12 cellular contexts compared by ENCODE assay signal in the genomic region with DNA sequence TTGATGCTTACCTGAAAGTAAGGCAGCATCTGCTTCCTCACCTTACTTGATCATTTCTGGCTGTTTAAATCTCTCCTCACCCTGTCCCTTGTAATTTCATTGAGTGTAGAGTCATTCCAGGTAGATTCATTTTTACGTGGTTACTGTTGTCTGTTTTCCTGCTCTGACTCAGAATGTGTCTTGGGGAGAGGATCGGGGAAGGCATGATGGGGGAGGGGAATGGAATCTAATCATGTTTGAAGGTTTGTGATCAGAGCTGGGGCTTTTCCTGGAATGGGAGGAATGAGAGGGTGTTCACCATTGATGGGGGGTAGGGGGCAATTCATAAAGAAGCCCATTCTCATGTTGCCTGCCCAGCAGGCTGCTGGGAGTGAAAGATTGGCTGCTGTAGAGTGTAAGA. TPM values are rescaled to one million over a fixed set of nuclear protein-coding genes. Genes with fewer than 3 reads are reported as not detected.
A peak's percentile ranks its signal among the peaks of the same experiment; 100 is the strongest.
DNase-seq lines count a peak whose midpoint lies in the region; ATAC-seq and TF ChIP-seq lines count a peak whose summit lies in the region.
"Had no signal": no experiment of that assay in that cellular context is flagged by ENCODE, and none has a peak within 500 bp of the region (broad histone marks: within the 10 kb centered on the region; RNA-seq: fewer than 3 reads in every experiment).

No MANE protein-coding gene starts in this region.

- no peak for TF ChIP-seq CTCF in CD8-positive, alpha-beta T cell (IDR thresholded peaks at IDR 0.05)
- no peak for TF ChIP-seq CTCF in ascending aorta (IDR thresholded peaks at IDR 0.05)
- TF ChIP-seq CTCF in A673 (conservative IDR thresholded peaks at IDR 0.05; ENCODE audit: low read depth, low read length), result no peak

- H3K4me3 Mint-ChIP-seq in CD8-positive, alpha-beta T cell, result no peak overlapping the region
- H3K4me3 Mint-ChIP-seq in activated T-helper 1 cell treated with anti-CD3 and anti-CD28 coated beads, Interleukin-12 subunit alpha, Interleukin-12 subunit beta, Interleukin-2, Interleukin-4 antibody, amounts not matched to agents 30 ng/mL and 10 ng/mL and 1 ng/mL, durations not matched to agents 14 hours and 24 hours and 36 hours, result peak overlapping the region; percentile 3
- H3K4me3 Mint-ChIP-seq in immature natural killer cell, result peak overlapping the region in 4 of 5 donors; percentile 6 to 62 (median 12)

- no peak for ATAC-seq in CD8-positive, alpha-beta T cell
- peak; percentile 39 for ATAC-seq in HG02870 (IDR thresholded peaks at IDR 0.05; ENCODE audit: unreplicated experiment)
- ATAC-seq in left ventricle myocardium superior, result no peak

- H3K27me3 ChIP-seq in CD8-positive, alpha-beta T cell (ENCODE audit: insufficient read depth, low read length), result no peaks in the 10 kb centered on the region
- no peaks in the 10 kb centered on the region for H3K27me3 ChIP-seq in ascending aorta
- H3K27me3 ChIP-seq in A673 (replicated peaks; ENCODE audit: insufficient read depth, low read depth, low read length, poor library complexity), result no peaks in the 10 kb centered on the region
- H3K27me3 ChIP-seq: BLaER1 treated with 17β-estradiol and CSF1 and Interleukin-3, amounts not matched to agents 10 nM and 100 nM had no signal

- no peak overlapping the region for H3K27ac ChIP-seq in CD8-positive, alpha-beta T cell (ENCODE audit: low read depth, low read length)
- H3K27ac ChIP-seq in ascending aorta (no peak overlapping the region), A673 (ENCODE audit: low read depth, low read length, poor library complexity, severe bottlenecking) (no peak overlapping the region)
- H3K27ac ChIP-seq: BLaER1 treated with 17β-estradiol and CSF1 and Interleukin-3, amounts not matched to agents 10 nM and 100 nM; KMS-11 had no signal

- peaks cover 88% of the 10 kb centered on the region for H3K36me3 Mint-ChIP-seq in CD8-positive, alpha-beta T cell
- peaks cover 67% of the 10 kb centered on the region for H3K36me3 Mint-ChIP-seq in activated T-helper 1 cell treated with anti-CD3 and anti-CD28 coated beads, Interleukin-12 subunit alpha, Interleukin-12 subunit beta, Interleukin-2, Interleukin-4 antibody, amounts not matched to agents 30 ng/mL and 10 ng/mL and 1 ng/mL, durations not matched to agents 14 hours and 24 hours and 36 hours (ENCODE audit: low read depth)
- H3K36me3 Mint-ChIP-seq in immature natural killer cell, result peaks cover 40 to 61% (median 45%) of the 10 kb centered on the region in 3 donors

- no TSS peak for BruUV-seq in A673 (replicated peaks; lab: Mats Ljungman, UMichigan)

- no peak overlapping the region for H3K4me3 ChIP-seq in CD8-positive, alpha-beta T cell (ENCODE audit: low read depth, low read length)
- H3K4me3 ChIP-seq in ascending aorta, result no peak overlapping the region
- H3K4me3 ChIP-seq in A673 (ENCODE audit: low read depth, low read length, poor library complexity, severe bottlenecking), result no peak overlapping the region
- H3K4me3 ChIP-seq: BLaER1 treated with 17β-estradiol and CSF1 and Interleukin-3, amounts not matched to agents 10 nM and 100 nM had no signal

- peaks cover 55% of the 10 kb centered on the region for H3K4me1 Mint-ChIP-seq in CD8-positive, alpha-beta T cell (ENCODE audit: low read depth)
- H3K4me1 Mint-ChIP-seq in activated T-helper 1 cell treated with anti-CD3 and anti-CD28 coated beads, Interleukin-12 subunit alpha, Interleukin-12 subunit beta, Interleukin-2, Interleukin-4 antibody, amounts not matched to agents 30 ng/mL and 10 ng/mL and 1 ng/mL, durations not matched to agents 14 hours and 24 hours and 36 hours (ENCODE audit: low read depth), result peaks cover 61% of the 10 kb centered on the region
- peaks cover 81 to 86% of the 10 kb centered on the region in 2 donors for H3K4me1 Mint-ChIP-seq in immature natural killer cell

- H3K4me1 ChIP-seq in CD8-positive, alpha-beta T cell (ENCODE audit: insufficient read depth, low read length), result peaks cover 28% of the 10 kb centered on the region
- no peaks in the 10 kb centered on the region for H3K4me1 ChIP-seq in ascending aorta
- no peaks in the 10 kb centered on the region for H3K4me1 ChIP-seq in A673 (ENCODE audit: insufficient read depth, low read length, poor library complexity, severe bottlenecking)

- DNase-seq in CD8-positive, alpha-beta T cell, result no peak
- no peak for DNase-seq in activated T-helper 1 cell treated with anti-CD3 and anti-CD28 coated beads, Interleukin-12 subunit alpha, Interleukin-12 subunit beta, Interleukin-2, Interleukin-4 antibody, amounts not matched to agents 30 ng/mL and 10 ng/mL and 1 ng/mL, durations not matched to agents 14 hours and 24 hours and 36 hours (ENCODE audit: low spot score)
- no peak for DNase-seq in immature natural killer cell
- DNase-seq in ascending aorta (ENCODE audit: low spot score in 2 of 2), result no peak
- DNase-seq in A673 (ENCODE audit: low spot score), result no peak
- no peak for DNase-seq in left ventricle myocardium superior
- no peak for DNase-seq in GM03348 (ENCODE audit: low spot score)
- DNase-seq: stimulated activated CD8-positive, alpha-beta memory T cell treated with anti-CD3 and anti-CD28 coated beads, Interleukin-4, amount 100 ng/mL, for 48 hours; T-helper 9 cell had no signal

- CTCF ChIA-PET in CD8-positive, alpha-beta T cell (lab: Charles Lee), result interaction anchor here (0.6 to 1.8 kb wide), 2 partner anchors 9 to 17 kb away, joined by 3 to 9 read pairs; a partner anchor contains a TSS
- CTCF ChIA-PET in A673 (lab: Charles Lee), result no interaction called here

- intact Hi-C loops in CD8-positive, alpha-beta T cell (cut with DNase I, micrococcal nuclease), result no loop called here
- intact Hi-C loops in activated T-helper 1 cell treated with anti-CD3 and anti-CD28 coated beads, Interleukin-12 subunit alpha, Interleukin-12 subunit beta, Interleukin-2, Interleukin-4 antibody, amounts not matched to agents 30 ng/mL and 10 ng/mL and 1 ng/mL, durations not matched to agents 14 hours and 24 hours and 36 hours (cut with micrococcal nuclease), result loop anchor here (1.0 kb wide), 1 partner anchor 33 kb away; no protein-coding TSS in a partner anchor
- intact Hi-C loops in ascending aorta (cut with DNase I), result no loop called here
- intact Hi-C loops in A673 (cut with micrococcal nuclease; ENCODE audit: unreplicated experiment), result no loop called here
- intact Hi-C loops in left ventricle myocardium superior (cut with micrococcal nuclease), result no loop called here

- peaks cover 68% of the 10 kb centered on the region for H3K36me3 ChIP-seq in CD8-positive, alpha-beta T cell (ENCODE audit: insufficient read depth, low read length)
- peaks cover 87 to 90% of the 10 kb centered on the region in 2 donors for H3K36me3 ChIP-seq in ascending aorta
- peaks cover 76% of the 10 kb centered on the region for H3K36me3 ChIP-seq in A673 (ENCODE audit: insufficient read depth, low read length, poor library complexity, severe bottlenecking)

- POLR2A ChIA-PET in CD8-positive, alpha-beta T cell (lab: Charles Lee), result interaction anchor here (0.6 to 3.2 kb wide), 4 partner anchors 9 to 100 kb away, joined by 3 to 21 read pairs (median 4); a partner anchor contains a TSS
- POLR2A ChIA-PET in A673 (lab: Charles Lee; ENCODE audit: low non-redundant PET), result no interaction called here

- peak overlapping the region; percentile 33 for H3K27ac Mint-ChIP-seq in CD8-positive, alpha-beta T cell
- peak overlapping the region; percentile 85 for H3K27ac Mint-ChIP-seq in activated T-helper 1 cell treated with anti-CD3 and anti-CD28 coated beads, Interleukin-12 subunit alpha, Interleukin-12 subunit beta, Interleukin-2, Interleukin-4 antibody, amounts not matched to agents 30 ng/mL and 10 ng/mL and 1 ng/mL, durations not matched to agents 14 hours and 24 hours and 36 hours
- peak overlapping the region; percentile 84 to 100 (median 96) for H3K27ac Mint-ChIP-seq in immature natural killer cell

- H3K9me3 ChIP-seq in CD8-positive, alpha-beta T cell (ENCODE audit: low read length), result no peaks in the 10 kb centered on the region
- H3K9me3 ChIP-seq in ascending aorta (no peaks in the 10 kb centered on the region), A673 (ENCODE audit: low read depth, low read length, poor library complexity, severe bottlenecking) (no peaks in the 10 kb centered on the region)
- H3K9me3 ChIP-seq: BLaER1 treated with 17β-estradiol and CSF1 and Interleukin-3, amounts not matched to agents 10 nM and 100 nM had no signal

- no peaks in the 10 kb centered on the region for H3K27me3 Mint-ChIP-seq in CD8-positive, alpha-beta T cell (ENCODE audit: low read depth)
- H3K27me3 Mint-ChIP-seq in activated T-helper 1 cell treated with anti-CD3 and anti-CD28 coated beads, Interleukin-12 subunit alpha, Interleukin-12 subunit beta, Interleukin-2, Interleukin-4 antibody, amounts not matched to agents 30 ng/mL and 10 ng/mL and 1 ng/mL, durations not matched to agents 14 hours and 24 hours and 36 hours (ENCODE audit: insufficient read depth), result no peaks in the 10 kb centered on the region
- H3K27me3 Mint-ChIP-seq in immature natural killer cell (ENCODE audit: low read depth in 3 of 3), result peaks cover 4 to 16% (median 10%) of the 10 kb centered on the region in 3 donors

- no peaks in the 10 kb centered on the region for H3K9me3 Mint-ChIP-seq in CD8-positive, alpha-beta T cell
- H3K9me3 Mint-ChIP-seq in activated T-helper 1 cell treated with anti-CD3 and anti-CD28 coated beads, Interleukin-12 subunit alpha, Interleukin-12 subunit beta, Interleukin-2, Interleukin-4 antibody, amounts not matched to agents 30 ng/mL and 10 ng/mL and 1 ng/mL, durations not matched to agents 14 hours and 24 hours and 36 hours, result no peaks in the 10 kb centered on the region
- no peaks in the 10 kb centered on the region for H3K9me3 Mint-ChIP-seq in immature natural killer cell

RNA-seq across cellular contexts. Expression of a gene that starts 18.7 kb away (rescaled TPM):
- total RNA-seq in CD8-positive, alpha-beta T cell, result 10 to 100 TPM; 76.9 to 78.6 TPM
- 112 and 114 TPM in 2 replicates for total RNA-seq in activated T-helper 1 cell treated with anti-CD3 and anti-CD28 coated beads, Interleukin-12 subunit alpha, Interleukin-12 subunit beta, Interleukin-2, Interleukin-4 antibody, amounts not matched to agents 30 ng/mL and 10 ng/mL and 1 ng/mL, durations not matched to agents 14 hours and 24 hours and 36 hours
- 10 to 100 TPM; 15.5 to 77.7 (median 21.3) TPM for polyA plus RNA-seq in immature natural killer cell
- total RNA-seq in ascending aorta, result 65.9 TPM
- 71.2 and 74.9 TPM in 2 replicates for total RNA-seq in A673 (2021)
- total RNA-seq in left ventricle myocardium superior, result 50.5 TPM

RNA-seq across cellular contexts. Expression of a gene that starts 18.9 kb away (rescaled TPM):
- 1 to 10 TPM; 7.2 to 8.1 TPM for total RNA-seq in CD8-positive, alpha-beta T cell
- total RNA-seq in activated T-helper 1 cell treated with anti-CD3 and anti-CD28 coated beads, Interleukin-12 subunit alpha, Interleukin-12 subunit beta, Interleukin-2, Interleukin-4 antibody, amounts not matched to agents 30 ng/mL and 10 ng/mL and 1 ng/mL, durations not matched to agents 14 hours and 24 hours and 36 hours, result 30.9 and 33.5 TPM in 2 replicates
- polyA plus RNA-seq in immature natural killer cell, result 10 to 100 TPM; 24.8 to 46.9 (median 42.7) TPM
- total RNA-seq in ascending aorta (24.5 TPM), A673 (2021) (37.5 and 37.7 TPM in 2 replicates), left ventricle myocardium superior (29.2 TPM)

RNA-seq across cellular contexts. Expression of a gene that starts 22.5 kb away (rescaled TPM):
- total RNA-seq in CD8-positive, alpha-beta T cell, result 10 to 100 TPM; 68.2 to 72.4 TPM
- 54.2 and 56.3 TPM in 2 replicates for total RNA-seq in activated T-helper 1 cell treated with anti-CD3 and anti-CD28 coated beads, Interleukin-12 subunit alpha, Interleukin-12 subunit beta, Interleukin-2, Interleukin-4 antibody, amounts not matched to agents 30 ng/mL and 10 ng/mL and 1 ng/mL, durations not matched to agents 14 hours and 24 hours and 36 hours
- 10 to 100 TPM in 2 of 3 donors, 1 to 10 TPM in 1; 7.3 to 44.7 (median 14.8) TPM for polyA plus RNA-seq in immature natural killer cell
- total RNA-seq in ascending aorta (106 TPM), A673 (2021) (71.3 and 81.1 TPM in 2 replicates), left ventricle myocardium superior (53.9 TPM)

RNA-seq across cellular contexts. Expression of a gene that starts 48.5 kb away (rescaled TPM):
- total RNA-seq in CD8-positive, alpha-beta T cell, result 100 to 1,000 TPM; 152 to 154 TPM
- 51.7 and 53.2 TPM in 2 replicates for total RNA-seq in activated T-helper 1 cell treated with anti-CD3 and anti-CD28 coated beads, Interleukin-12 subunit alpha, Interleukin-12 subunit beta, Interleukin-2, Interleukin-4 antibody, amounts not matched to agents 30 ng/mL and 10 ng/mL and 1 ng/mL, durations not matched to agents 14 hours and 24 hours and 36 hours
- polyA plus RNA-seq in immature natural killer cell, result 10 to 100 TPM; 10.6 to 29.9 (median 10.7) TPM
- 130 TPM for total RNA-seq in ascending aorta
- total RNA-seq in A673 (2021), result 23.1 and 28.9 TPM in 2 replicates
- 11.7 TPM for total RNA-seq in left ventricle myocardium superior

Comparison
In these comparisons a context has a peak if more than half of its experiments do, and no peak if none do; other contexts are left out.
1. H3K27ac Mint-ChIP-seq: peak in every context shown above with its lines; median percentile 96 in immature natural killer cell; 85 in activated T-helper 1 cell treated with anti-CD3 and anti-CD28 coated beads, Interleukin-12 subunit alpha, Interleukin-12 subunit beta, Interleukin-2, Interleukin-4 antibody, amounts not matched to agents 30 ng/mL and 10 ng/mL and 1 ng/mL, durations not matched to agents 14 hours and 24 hours and 36 hours; 33 in CD8-positive, alpha-beta T cell.